Comparison of ENCODE assay signal across 8 cellular contexts in the genomic region with DNA sequence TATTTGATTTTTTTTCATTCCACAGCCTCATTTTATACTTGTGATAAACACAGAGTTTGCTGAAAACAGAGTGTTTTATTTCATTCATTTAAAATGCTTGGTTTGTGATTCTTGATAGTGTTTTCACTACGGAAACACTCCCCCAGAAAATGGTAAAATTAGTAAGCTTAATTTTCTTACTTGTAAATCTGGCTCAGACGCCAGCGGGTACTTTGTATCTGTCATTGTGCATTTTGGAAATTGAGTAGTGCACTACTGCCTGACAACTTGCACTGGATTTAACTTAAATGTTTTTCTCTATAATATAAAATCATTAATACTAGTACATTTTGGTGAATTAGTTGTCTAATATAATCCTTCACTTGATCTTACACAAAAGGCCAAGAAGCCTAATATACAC. TPM values are rescaled to one million over a fixed set of nuclear protein-coding genes. Genes with fewer than 3 reads are reported as not detected.
DNase-seq lines count a peak whose midpoint lies in the region; ATAC-seq and TF ChIP-seq lines count a peak whose summit lies in the region.

No MANE protein-coding gene starts in this region.

- TF ChIP-seq CTCF in coronary artery (IDR thresholded peaks at IDR 0.05) (no peak), sigmoid colon (IDR thresholded peaks at IDR 0.05) (no peak)

- intact Hi-C loops in sigmoid colon (cut with DNase I) = no loop called here

- no peak for TF ChIP-seq EP300 in sigmoid colon (IDR thresholded peaks at IDR 0.05)

- H3K4me3 Mint-ChIP-seq in IgD-negative memory B cell = peak overlapping the region in 1 of 4 donors; percentile 85

- no peaks in the 10 kb centered on the region for H3K27me3 Mint-ChIP-seq in IgD-negative memory B cell

- WGBS in sigmoid colon, 2 donors = 6 to 45% methylated on average over 3 of the region's 3 CpGs

- H3K4me3 ChIP-seq in coronary artery (peak overlapping the region; percentile 52), sigmoid colon (peak overlapping the region in 2 of 4 donors; percentile 16 to 19)

- H3K36me3 Mint-ChIP-seq in IgD-negative memory B cell = peaks cover 7% of the 10 kb centered on the region

- H3K27ac ChIP-seq in coronary artery = peak overlapping the region in 1 of 2 donors; percentile 46
- peak overlapping the region; percentile 51 to 77 (median 65) for H3K27ac ChIP-seq in sigmoid colon

- H3K9me3 ChIP-seq in sigmoid colon = no peaks in the 10 kb centered on the region

- H3K27ac Mint-ChIP-seq in IgD-negative memory B cell = peak overlapping the region in 2 of 3 donors; percentile 89 to 94

- H3K36me3 ChIP-seq in sigmoid colon = peaks cover 5 to 75% (median 26%) of the 10 kb centered on the region in 4 donors

- peaks cover 15 to 23% (median 20%) of the 10 kb centered on the region in 3 donors for H3K4me1 Mint-ChIP-seq in IgD-negative memory B cell

- no peaks in the 10 kb centered on the region for H3K9me3 Mint-ChIP-seq in IgD-negative memory B cell

- no peaks in the 10 kb centered on the region for H3K27me3 ChIP-seq in sigmoid colon

- no peak for TF ChIP-seq POLR2A in sigmoid colon (IDR thresholded peaks at IDR 0.05)

- ATAC-seq in GM19395 (IDR thresholded peaks at IDR 0.05; ENCODE audit: unreplicated experiment) (peak; percentile 3), GM19351 (IDR thresholded peaks at IDR 0.05; ENCODE audit: unreplicated experiment) (no peak)

- DNase-seq in coronary artery (ENCODE audit: low spot score) (no peak), sigmoid colon (no peak), DMS153 (lab: John Stamatoyannopoulos, UW) (no peak), NCI-H69 (lab: John Stamatoyannopoulos, UW) (no peak), NCI-H526 (lab: John Stamatoyannopoulos, UW) (no peak)

- H3K4me1 ChIP-seq in sigmoid colon = no peaks in the 10 kb centered on the region

RNA-seq across cellular contexts. Expression of a gene that starts 37.0 kb away (rescaled TPM):
- polyA plus RNA-seq in IgD-negative memory B cell (13.3 TPM), sigmoid colon (10 to 100 TPM; 15.0 to 28.0 (median 25.2) TPM)
- total RNA-seq in sigmoid colon = 10 to 100 TPM; 41.4 to 49.6 (median 48.3) TPM
